Comparison of ENCODE assay signal across 22 cellular contexts in the genomic region with DNA sequence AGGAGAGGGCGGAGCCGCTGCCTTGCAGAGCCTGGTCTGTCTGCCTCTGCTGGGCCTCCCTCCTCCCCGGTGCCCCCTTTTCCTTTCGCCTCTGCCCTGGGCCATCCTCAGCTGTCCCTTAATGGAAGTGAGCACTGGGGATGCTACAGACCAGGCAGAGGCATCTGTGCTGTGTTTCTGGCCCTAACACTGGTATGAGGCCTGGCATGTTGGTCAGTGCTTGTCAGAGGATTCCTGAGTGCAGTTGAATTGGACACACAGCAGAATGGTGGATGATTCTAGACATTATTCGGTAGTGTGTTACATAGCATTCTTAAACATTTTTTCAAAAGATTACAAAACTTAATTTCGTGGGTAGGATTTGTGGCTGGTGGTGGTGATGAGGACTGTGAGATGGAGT.
DNase-seq lines count a peak whose midpoint lies in the region; ATAC-seq and TF ChIP-seq lines count a peak whose summit lies in the region.
"Had no signal": no experiment of that assay in that cellular context is flagged by ENCODE, and none has a peak within 500 bp of the region (broad histone marks: within the 10 kb centered on the region; RNA-seq: fewer than 3 reads in every experiment).

No MANE protein-coding gene starts in this region.

- DNase-seq in AG10803 (ENCODE audit: low read depth): peak; percentile 11
- no peak for DNase-seq in GM23338 (ENCODE audit: low spot score)
- DNase-seq in nephron progenitor cell: no peak
- DNase-seq in T-helper 2 cell treated with Interferon-gamma antibody and Interleukin-4, amounts not matched to agents 5 μg/mL and 100 μg/mL, for 36 hours (ENCODE audit: low spot score): no peak
- DNase-seq in spleen: no peak
- DNase-seq: activated CD4-positive, alpha-beta T cell treated with anti-CD3 and anti-CD28 coated beads, Interleukin-2, amount 50 U/mL, for 48 hours; activated CD8-positive, alpha-beta memory T cell treated with anti-CD3 and anti-CD28 coated beads, Interleukin-2, amount 50 U/mL, for 4 hours; body of pancreas; CD4-positive, alpha-beta memory T cell; Kasumi-1; kidney glomerular epithelial cell; NCI-H2171; NCI-H524; NK-92 treated with Interleukin-12 subunit alpha and Interleukin-12 subunit beta, amount 100 ng/mL, for 24 hours; nucleus accumbens; stimulated activated CD4-positive, alpha-beta T cell treated with anti-CD3 and anti-CD28 coated beads, Interleukin-2, amount 100 ng/mL, for 24 hours had no signal

- peaks cover 39% of the 10 kb centered on the region for H3K4me1 ChIP-seq in GM23338 (ENCODE audit: insufficient read depth)
- peaks cover 23 to 93% (median 54%) of the 10 kb centered on the region in 6 donors for H3K4me1 ChIP-seq in spleen
- H3K4me1 ChIP-seq: body of pancreas had no signal

- H3K9me3 Mint-ChIP-seq in GM23338 (peaks cover 17% of the 10 kb centered on the region), nephron progenitor cell (peaks cover 20% of the 10 kb centered on the region)
- H3K9me3 Mint-ChIP-seq in activated T-helper 17 cell treated with anti-CD3 and anti-CD28 coated beads, Interleukin-2, amount 50 U/mL, for 72 hours: peaks cover 5% of the 10 kb centered on the region
- peaks cover 28% of the 10 kb centered on the region for H3K9me3 Mint-ChIP-seq in T-helper 2 cell treated with Interferon-gamma antibody and Interleukin-4, amounts not matched to agents 5 μg/mL and 100 μg/mL, for 36 hours

- H3K79me2 ChIP-seq in GM23338 (replicated peaks; ENCODE audit: insufficient read depth): peaks cover 94% of the 10 kb centered on the region

- TF ChIP-seq POLR2A in spleen (IDR thresholded peaks at IDR 0.05): no peak

- peaks cover 9 to 20% (median 16%) of the 10 kb centered on the region in 8 donors for H3K9me3 ChIP-seq in spleen
- H3K9me3 ChIP-seq: body of pancreas had no signal

- 0 out of 2 replicates have a peak overlapping the region, but pooled peaks have one; percentile 32 for H3K4me2 ChIP-seq in GM23338

- peak overlapping the region; percentile 60 for H3K27ac Mint-ChIP-seq in GM23338
- H3K27ac Mint-ChIP-seq in activated T-helper 17 cell treated with anti-CD3 and anti-CD28 coated beads, Interleukin-2, amount 50 U/mL, for 72 hours: peak overlapping the region; percentile 33
- H3K27ac Mint-ChIP-seq in nephron progenitor cell: peak overlapping the region; percentile 69
- H3K27ac Mint-ChIP-seq in T-helper 2 cell treated with Interferon-gamma antibody and Interleukin-4, amounts not matched to agents 5 μg/mL and 100 μg/mL, for 36 hours: no peak overlapping the region

- no peak overlapping the region for H3K4me3 ChIP-seq in AG10803 (ENCODE audit: low read length)
- no peak overlapping the region for H3K4me3 ChIP-seq in GM23338
- H3K4me3 ChIP-seq in spleen: no peak overlapping the region
- H3K4me3 ChIP-seq: body of pancreas, lung, SK-N-MC, skin epidermis had no signal

- H3K27ac ChIP-seq in GM23338 (ENCODE audit: low read depth) (0 out of 2 replicates have a peak overlapping the region, but pooled peaks have one; percentile 39), spleen (peak overlapping the region in 4 of 8 donors; percentile 1 to 71 (median 22))
- H3K27ac ChIP-seq: body of pancreas, SK-N-MC, VCaP had no signal

- H3K36me3 ChIP-seq in GM23338 (ENCODE audit: insufficient read depth): peaks cover 2% of the 10 kb centered on the region
- H3K36me3 ChIP-seq in spleen: peaks cover 0 to 46% (median 16%) of the 10 kb centered on the region in 6 donors

- no peaks in the 10 kb centered on the region; the same call in 1 of the 2 replicates for H3K9me2 ChIP-seq in GM23338 (ENCODE audit: insufficient read depth)

- H3K27me3 Mint-ChIP-seq in GM23338 (ENCODE audit: insufficient read depth, low read depth, poor library complexity) (peaks cover 16% of the 10 kb centered on the region), nephron progenitor cell (ENCODE audit: low read depth, poor library complexity) (no peaks in the 10 kb centered on the region)
- no peaks in the 10 kb centered on the region for H3K27me3 Mint-ChIP-seq in activated T-helper 17 cell treated with anti-CD3 and anti-CD28 coated beads, Interleukin-2, amount 50 U/mL, for 72 hours
- no peaks in the 10 kb centered on the region for H3K27me3 Mint-ChIP-seq in T-helper 2 cell treated with Interferon-gamma antibody and Interleukin-4, amounts not matched to agents 5 μg/mL and 100 μg/mL, for 36 hours (ENCODE audit: low read depth)
- H3K27me3 Mint-ChIP-seq: CD4-positive, alpha-beta memory T cell had no signal

- TF ChIP-seq CTCF in AG10803 (conservative IDR thresholded peaks at IDR 0.05; ENCODE audit: low read length) (no peak), GM23338 (conservative IDR thresholded peaks at IDR 0.05; ENCODE audit: low read depth in 2 of 2) (no peak), nephron progenitor cell (IDR thresholded peaks at IDR 0.05) (no peak), spleen (IDR thresholded peaks at IDR 0.05 in 8 of 11, conservative IDR thresholded peaks at IDR 0.05 in 3 of 11) (no peak)

- no peak overlapping the region for H3K4me3 Mint-ChIP-seq in GM23338
- H3K4me3 Mint-ChIP-seq in activated T-helper 17 cell treated with anti-CD3 and anti-CD28 coated beads, Interleukin-2, amount 50 U/mL, for 72 hours: no peak overlapping the region
- no peak overlapping the region for H3K4me3 Mint-ChIP-seq in nephron progenitor cell
- H3K4me3 Mint-ChIP-seq in T-helper 2 cell treated with Interferon-gamma antibody and Interleukin-4, amounts not matched to agents 5 μg/mL and 100 μg/mL, for 36 hours: no peak overlapping the region

- peaks cover 49% of the 10 kb centered on the region for H4K20me1 ChIP-seq in GM23338 (replicated peaks; ENCODE audit: insufficient read depth)

- intact Hi-C loops in spleen (cut with DNase I; ENCODE audit: low total_unique reads): no loop called here

- ATAC-seq in GM23338 (no peak), GM21381 (IDR thresholded peaks at IDR 0.05; ENCODE audit: unreplicated experiment) (no peak)
- no peak for ATAC-seq in activated T-helper 17 cell treated with anti-CD3 and anti-CD28 coated beads, Interleukin-2, amount 50 U/mL, for 72 hours (replicated peaks)
- ATAC-seq: body of pancreas had no signal

- 0 out of 2 replicates have a peak, but pooled peaks cover 4% of the 10 kb centered on the region for H3F3A ChIP-seq in GM23338 (replicated peaks; ENCODE audit: low read depth)

- H3K4me1 Mint-ChIP-seq in GM23338 (peaks cover 50% of the 10 kb centered on the region), nephron progenitor cell (peaks cover 38% of the 10 kb centered on the region)
- H3K4me1 Mint-ChIP-seq in activated T-helper 17 cell treated with anti-CD3 and anti-CD28 coated beads, Interleukin-2, amount 50 U/mL, for 72 hours: peaks cover 44% of the 10 kb centered on the region
- H3K4me1 Mint-ChIP-seq in T-helper 2 cell treated with Interferon-gamma antibody and Interleukin-4, amounts not matched to agents 5 μg/mL and 100 μg/mL, for 36 hours (ENCODE audit: low read depth): peaks cover 22% of the 10 kb centered on the region

- H3K36me3 Mint-ChIP-seq in GM23338 (ENCODE audit: low read depth) (peaks cover 32% of the 10 kb centered on the region), nephron progenitor cell (ENCODE audit: low read depth) (peaks cover 45% of the 10 kb centered on the region)
- H3K36me3 Mint-ChIP-seq in activated T-helper 17 cell treated with anti-CD3 and anti-CD28 coated beads, Interleukin-2, amount 50 U/mL, for 72 hours (ENCODE audit: low read depth): peaks cover 28% of the 10 kb centered on the region
- peaks cover 42% of the 10 kb centered on the region for H3K36me3 Mint-ChIP-seq in T-helper 2 cell treated with Interferon-gamma antibody and Interleukin-4, amounts not matched to agents 5 μg/mL and 100 μg/mL, for 36 hours (ENCODE audit: low read depth)

- no peak overlapping the region for H2AFZ ChIP-seq in GM23338

- WGBS in spleen, 5 donors: 83 to 94% (median 88%) methylated on average over 6 of the region's 6 CpGs

- H3K27me3 ChIP-seq in GM23338 (ENCODE audit: insufficient read depth) (no peaks in the 10 kb centered on the region), spleen (replicated peaks in 1 of 7) (no peaks in the 10 kb centered on the region)
- H3K27me3 ChIP-seq: body of pancreas had no signal

TF ChIP-seq in GM23338, 12 proteins besides CTCF, POLR2A, EP300 and RAD21 (continues in another document):
- TF ChIP-seq POLR2AphosphoS5 (IDR thresholded peaks at IDR 0.05; ENCODE audit: low read depth) (no peak), JUNB (IDR thresholded peaks at IDR 0.05; ENCODE audit: unreplicated experiment) (no peak), STAT1 (IDR thresholded peaks at IDR 0.05; ENCODE audit: unreplicated experiment) (no peak), NANOG (IDR thresholded peaks at IDR 0.05; ENCODE audit: borderline replicate concordance) (no peak), CREB1 (CRISPR knock-in tag; IDR thresholded peaks at IDR 0.05; ENCODE audit: low read depth) (no peak)
